In genomic region chr12:101642115-101643067, GRCh38 we compare ENCODE assay signal across 11 cellular contexts. TPM values are rescaled to one million over a fixed set of nuclear protein-coding genes. Genes with fewer than 3 reads are reported as not detected.
DNase-seq lines count a peak whose midpoint lies in the region; ATAC-seq, FAIRE-seq and TF ChIP-seq lines count a peak whose summit lies in the region.
"Had no signal": no experiment of that assay in that cellular context is flagged by ENCODE, and none has a peak within 500 bp of the region (broad histone marks: within the 10 kb centered on the region; RNA-seq: fewer than 3 reads in every experiment).

No MANE protein-coding gene starts in this region.

- TF ChIP-seq CTCF in bronchial epithelial cell (IDR thresholded peaks at IDR 0.05; ENCODE audit: insufficient read depth, low read length, severe bottlenecking) (no peak), liver (IDR thresholded peaks at IDR 0.05; ENCODE audit: low read depth, low read length, missing input control) (no peak)

- 18% methylated on average over 36 of the region's 36 CpGs for WGBS in liver

- no peak overlapping the region for H3K4me3 Mint-ChIP-seq in activated T-cell treated with anti-CD3 and anti-CD28 coated beads, Interleukin-2, amount 50 U/mL, for 24 hours

- no peak overlapping the region for H3K27ac Mint-ChIP-seq in activated T-cell treated with anti-CD3 and anti-CD28 coated beads, Interleukin-2, amount 50 U/mL, for 24 hours

- H3K36me3 ChIP-seq in bronchial epithelial cell (ENCODE audit: control insufficient read depth, insufficient read depth, low read length) (no peaks in the 10 kb centered on the region), liver (ENCODE audit: control insufficient read depth in 4 of 4, insufficient read depth in 3 of 4, low read depth in 1 of 4, low read length in 3 of 4) (no peaks in the 10 kb centered on the region), stomach smooth muscle (ENCODE audit: control insufficient read depth in 2 of 2, insufficient read depth in 2 of 2, low read length in 2 of 2) (no peaks in the 10 kb centered on the region)

- peaks cover 29% of the 10 kb centered on the region for H3K27me3 Mint-ChIP-seq in activated T-cell treated with anti-CD3 and anti-CD28 coated beads, Interleukin-2, amount 50 U/mL, for 24 hours

- DNase-seq in activated T-cell treated with anti-CD3 and anti-CD28 coated beads, Interleukin-2, amount 50 U/mL, for 24 hours = peak; percentile 35
- DNase-seq in activated T-cell treated with anti-CD3 and anti-CD28 coated beads for 4 hours (no peak), bronchial epithelial cell (ENCODE audit: low read depth) (peak; percentile 19), SHP77 treated with DMSO at 0.1 percent for 48 hours (lab: John Stamatoyannopoulos, UW) (no peak), SHP77 (lab: John Stamatoyannopoulos, UW) (no peak)

- H3K9me3 Mint-ChIP-seq in activated T-cell treated with anti-CD3 and anti-CD28 coated beads, Interleukin-2, amount 50 U/mL, for 24 hours = no peaks in the 10 kb centered on the region

- no peak for TF ChIP-seq RAD21 in liver (IDR thresholded peaks at IDR 0.05)

- no peaks in the 10 kb centered on the region for H3K27me3 ChIP-seq in bronchial epithelial cell (ENCODE audit: control insufficient read depth, insufficient read depth, low read length)
- no peaks in the 10 kb centered on the region for H3K27me3 ChIP-seq in liver (ENCODE audit: control insufficient read depth in 4 of 4, insufficient read depth in 4 of 4, low read length in 3 of 4)
- peaks cover 0 to 6% of the 10 kb centered on the region in 2 donors for H3K27me3 ChIP-seq in stomach smooth muscle (ENCODE audit: control insufficient read depth in 1 of 2, insufficient read depth in 2 of 2, low read length in 2 of 2)

- peaks cover 8% of the 10 kb centered on the region for H3K4me1 Mint-ChIP-seq in activated T-cell treated with anti-CD3 and anti-CD28 coated beads, Interleukin-2, amount 50 U/mL, for 24 hours (ENCODE audit: low read depth)

- no peak for FAIRE-seq in bronchial epithelial cell (lab: Jason Lieb, UNC)

- H3K9me3 ChIP-seq in liver (ENCODE audit: control insufficient read depth in 4 of 4, low read length in 3 of 4) = no peaks in the 10 kb centered on the region
- no peaks in the 10 kb centered on the region for H3K9me3 ChIP-seq in stomach smooth muscle (ENCODE audit: control insufficient read depth in 2 of 2, low read length in 2 of 2)

- H3K27ac ChIP-seq in liver (ENCODE audit: low read depth in 1 of 2, low read length in 2 of 2) (no peak overlapping the region), stomach smooth muscle (ENCODE audit: low read length) (no peak overlapping the region)
- H3K27ac ChIP-seq: C4-2B had no signal

- no peak overlapping the region for H3K9ac ChIP-seq in liver (ENCODE audit: low read depth in 1 of 2, low read length in 2 of 2)
- no peak overlapping the region for H3K9ac ChIP-seq in stomach smooth muscle (ENCODE audit: low read length in 2 of 2)

- H3K4me1 ChIP-seq in liver (ENCODE audit: control insufficient read depth in 4 of 4, insufficient read depth in 4 of 4, low read length in 3 of 4) (peaks cover 0 to 8% (median 4%) of the 10 kb centered on the region in 4 donors), stomach smooth muscle (ENCODE audit: control insufficient read depth, insufficient read depth, low read length) (no peaks in the 10 kb centered on the region)

- H3K36me3 Mint-ChIP-seq in activated T-cell treated with anti-CD3 and anti-CD28 coated beads, Interleukin-2, amount 50 U/mL, for 24 hours (ENCODE audit: low read depth) = no peaks in the 10 kb centered on the region

- no peak for ATAC-seq in HG03565 (IDR thresholded peaks at IDR 0.05; ENCODE audit: unreplicated experiment)

- H3K4me3 ChIP-seq in bronchial epithelial cell (ENCODE audit: low read depth, low read length) = no peak overlapping the region
- peak overlapping the region in 2 of 3 donors; percentile 4 to 41 for H3K4me3 ChIP-seq in liver (ENCODE audit: low read depth in 1 of 3, low read length in 3 of 3)
- peak overlapping the region; percentile 50 to 52 for H3K4me3 ChIP-seq in stomach smooth muscle (ENCODE audit: low read length in 2 of 2)

TF ChIP-seq in liver, 16 proteins besides CTCF, POLR2A, EP300 and RAD21:
- no peak for TF ChIP-seq EGR1 (IDR thresholded peaks at IDR 0.05; ENCODE audit: low read depth in 2 of 2)
- TF ChIP-seq YY1 (IDR thresholded peaks at IDR 0.05) = no peak
- no peak for TF ChIP-seq FOXA2 (IDR thresholded peaks at IDR 0.05)
- TF ChIP-seq MAX (IDR thresholded peaks at IDR 0.05) = no peak
- TF ChIP-seq REST (IDR thresholded peaks at IDR 0.05) = no peak
- TF ChIP-seq NR2F2 (IDR thresholded peaks at IDR 0.05) = no peak
- no peak for TF ChIP-seq RXRA (IDR thresholded peaks at IDR 0.05)
- no peak for TF ChIP-seq HNF4G (IDR thresholded peaks at IDR 0.05)
- TF ChIP-seq, protein P1, sequence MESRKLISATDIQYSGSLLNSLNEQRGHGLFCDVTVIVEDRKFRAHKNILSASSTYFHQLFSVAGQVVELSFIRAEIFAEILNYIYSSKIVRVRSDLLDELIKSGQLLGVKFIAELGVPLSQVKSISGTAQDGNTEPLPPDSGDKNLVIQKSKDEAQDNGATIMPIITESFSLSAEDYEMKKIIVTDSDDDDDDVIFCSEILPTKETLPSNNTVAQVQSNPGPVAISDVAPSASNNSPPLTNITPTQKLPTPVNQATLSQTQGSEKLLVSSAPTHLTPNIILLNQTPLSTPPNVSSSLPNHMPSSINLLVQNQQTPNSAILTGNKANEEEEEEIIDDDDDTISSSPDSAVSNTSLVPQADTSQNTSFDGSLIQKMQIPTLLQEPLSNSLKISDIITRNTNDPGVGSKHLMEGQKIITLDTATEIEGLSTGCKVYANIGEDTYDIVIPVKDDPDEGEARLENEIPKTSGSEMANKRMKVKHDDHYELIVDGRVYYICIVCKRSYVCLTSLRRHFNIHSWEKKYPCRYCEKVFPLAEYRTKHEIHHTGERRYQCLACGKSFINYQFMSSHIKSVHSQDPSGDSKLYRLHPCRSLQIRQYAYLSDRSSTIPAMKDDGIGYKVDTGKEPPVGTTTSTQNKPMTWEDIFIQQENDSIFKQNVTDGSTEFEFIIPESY (IDR thresholded peaks at IDR 0.05) = no peak
- TF ChIP-seq, protein P2, sequence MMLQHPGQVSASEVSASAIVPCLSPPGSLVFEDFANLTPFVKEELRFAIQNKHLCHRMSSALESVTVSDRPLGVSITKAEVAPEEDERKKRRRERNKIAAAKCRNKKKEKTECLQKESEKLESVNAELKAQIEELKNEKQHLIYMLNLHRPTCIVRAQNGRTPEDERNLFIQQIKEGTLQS (IDR thresholded peaks at IDR 0.05) = no peak
- no peak for TF ChIP-seq JUND (IDR thresholded peaks at IDR 0.05)
- no peak for TF ChIP-seq TAF1 (conservative IDR thresholded peaks at IDR 0.05)
- no peak for TF ChIP-seq FOXA1 (IDR thresholded peaks at IDR 0.05)
- no peak for TF ChIP-seq SP1 (IDR thresholded peaks at IDR 0.05)
- no peak for TF ChIP-seq HNF4A (conservative IDR thresholded peaks at IDR 0.05)
- TF ChIP-seq GABPA (IDR thresholded peaks at IDR 0.05 in 1 of 2, conservative IDR thresholded peaks at IDR 0.05 in 1 of 2) = no peak

RNA-seq across cellular contexts. Expression of gene MYBPC1, which starts 47.6 kb away (rescaled TPM):
- not detected in 2 replicates for total RNA-seq in bronchial epithelial cell
- under 1 TPM in 1 of 2 donors, not detected in 1; under 0.01 TPM for total RNA-seq in liver
- polyA plus RNA-seq in liver = not detected
- total RNA-seq: activated CD8-positive, alpha-beta memory T cell treated with anti-CD3 and anti-CD28 coated beads for 36 hours; M059J had no signal

RNA-seq across cellular contexts. Expression of gene CHPT1, which starts 55.0 kb away (rescaled TPM):
- total RNA-seq in bronchial epithelial cell (2.3 and 3.2 TPM in 2 replicates), liver (10 to 100 TPM; 51.5 to 96.6 TPM)
- 10 to 100 TPM; 57.9 to 65.5 TPM for polyA plus RNA-seq in liver

Comparison
In these comparisons a context has a peak if more than half of its experiments do, and no peak if none do; other contexts are left out.
1. DNase-seq: peak in activated T-cell treated with anti-CD3 and anti-CD28 coated beads, Interleukin-2, amount 50 U/mL, for 24 hours (single experiment) and bronchial epithelial cell (single experiment); none in activated T-cell treated with anti-CD3 and anti-CD28 coated beads for 4 hours (single experiment), SHP77 treated with DMSO at 0.1 percent for 48 hours (single experiment) and SHP77 (0 of 2).
2. RNA of gene CHPT1, which starts 55.0 kb away (total RNA-seq): 51.5 to 96.6 TPM in liver; 2.3 to 3.2 TPM in bronchial epithelial cell; every median in the first group is over 10 times any median in the second.